ENCODE assay signal across 8 cellular contexts in the genomic region with DNA sequence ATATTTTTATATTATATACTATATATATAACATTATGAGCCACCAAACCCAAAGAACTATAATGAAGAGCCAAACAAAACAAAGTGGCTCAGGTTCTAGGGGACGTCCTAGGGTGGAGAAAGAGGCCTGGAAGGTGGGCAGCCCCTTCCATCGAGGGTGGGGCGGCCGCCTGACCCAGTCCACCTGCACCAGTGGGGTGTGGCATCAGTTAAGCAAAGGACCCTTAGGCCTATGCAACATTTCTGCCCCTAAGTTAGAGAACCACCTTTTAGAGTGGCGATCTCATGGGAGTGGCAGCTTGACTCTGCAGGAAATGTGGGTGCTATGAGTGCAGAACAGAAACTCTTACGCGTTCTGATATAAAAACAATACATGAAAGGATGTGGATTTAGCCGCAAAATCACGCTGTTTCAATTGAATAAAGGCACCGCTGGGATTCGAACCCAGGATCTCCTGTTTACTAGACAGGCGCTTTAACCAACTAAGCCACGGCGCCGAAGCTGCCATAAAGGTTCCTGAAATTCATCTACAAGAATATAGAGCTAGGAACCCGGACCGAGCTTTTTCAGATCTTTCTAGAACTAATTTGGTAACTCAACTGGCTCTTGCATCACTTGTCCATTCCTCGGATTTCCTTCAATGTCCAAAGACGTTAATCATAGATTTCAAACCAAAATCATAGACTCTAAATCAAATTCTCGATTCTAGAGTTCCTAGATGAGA. TPM values are rescaled to one million over a fixed set of nuclear protein-coding genes. Genes with fewer than 3 reads are reported as not detected.
A peak's percentile ranks its signal among the peaks of the same experiment; 100 is the strongest.
DNase-seq lines count a peak whose midpoint lies in the region; ATAC-seq and TF ChIP-seq lines count a peak whose summit lies in the region.

No MANE protein-coding gene starts in this region.

- DNase-seq in GF-D8 (lab: John Stamatoyannopoulos, UW) (peak; percentile 21), NCI-H460 (ENCODE audit: extremely low read depth, low read depth) (peak; percentile 88), epithelial cell of prostate (ENCODE audit: low read depth, low spot score) (no peak), neural crest cell (ENCODE audit: low read depth, low spot score) (peak; percentile 75), AML-193 (lab: John Stamatoyannopoulos, UW) (no peak)
- DNase-seq in activated CD8-positive, alpha-beta memory T cell treated with anti-CD3 and anti-CD28 coated beads, Interleukin-2, amount 50 U/mL, for 4 hours = peak; percentile 54

- peaks cover 45% of the 10 kb centered on the region for H3K4me1 Mint-ChIP-seq in neural crest cell

- H3K9me3 Mint-ChIP-seq in neural crest cell = peaks cover 5% of the 10 kb centered on the region

- peaks cover 32% of the 10 kb centered on the region for H3K36me3 Mint-ChIP-seq in neural crest cell (ENCODE audit: low read depth)

- peak overlapping the region; percentile 74 for H3K27ac ChIP-seq in epithelial cell of prostate
- peak overlapping the region; percentile 90 for H3K27ac ChIP-seq in temporal lobe (ENCODE audit: low read depth, low read length)

- no peak for TF ChIP-seq CTCF in neural crest cell (conservative IDR thresholded peaks at IDR 0.05)

- H3K27ac Mint-ChIP-seq in neural crest cell (ENCODE audit: unreplicated experiment) = peak overlapping the region; percentile 86

- peak overlapping the region; percentile 94 for H3K4me3 Mint-ChIP-seq in neural crest cell

- peaks cover 40% of the 10 kb centered on the region for H3K27me3 Mint-ChIP-seq in neural crest cell (ENCODE audit: low read depth)

- no peak for ATAC-seq in HG02763 (IDR thresholded peaks at IDR 0.05; ENCODE audit: unreplicated experiment)

RNA-seq across cellular contexts. Expression of a gene that starts 15.6 kb away (rescaled TPM):
- total RNA-seq in NCI-H460 (2014; rRNA removed; shearing (Covaris generic)) = 64.1 and 69.2 TPM in 2 replicates
- 173 and 244 TPM in 2 replicates for polyA plus RNA-seq in NCI-H460 (2014; cell fraction: nucleus; rRNA removed)
- 176 and 186 TPM in 2 replicates for total RNA-seq in neural crest cell
- 1.5 TPM for total RNA-seq in temporal lobe

RNA-seq across cellular contexts. Expression of a gene that starts 21.9 kb away (rescaled TPM):
- 14.2 and 16.2 TPM in 2 replicates for total RNA-seq in NCI-H460 (2014; rRNA removed; shearing (Covaris generic))
- 8.6 and 9.1 TPM in 2 replicates for polyA plus RNA-seq in NCI-H460 (2014; cell fraction: nucleus; rRNA removed)
- total RNA-seq in neural crest cell (39.7 and 44.8 TPM in 2 replicates), temporal lobe (11.8 TPM)

RNA-seq across cellular contexts. Expression of a gene that starts 23.1 kb away (rescaled TPM):
- 54.7 and 57.4 TPM in 2 replicates for total RNA-seq in NCI-H460 (2014; rRNA removed; shearing (Covaris generic))
- 212 and 217 TPM in 2 replicates for polyA plus RNA-seq in NCI-H460 (2014; cell fraction: nucleus; rRNA removed)
- total RNA-seq in neural crest cell (201 and 217 TPM in 2 replicates), temporal lobe (34.7 TPM)

RNA-seq across cellular contexts. Expression of a gene that starts 36.0 kb away (rescaled TPM):
- total RNA-seq in NCI-H460 (2014; rRNA removed; shearing (Covaris generic)) = 4.0 and 5.5 TPM in 2 replicates
- 5.7 and 9.9 TPM in 2 replicates for polyA plus RNA-seq in NCI-H460 (2014; cell fraction: nucleus; rRNA removed)
- total RNA-seq in neural crest cell (5.5 and 5.6 TPM in 2 replicates), temporal lobe (4.2 TPM)

RNA-seq across cellular contexts. Expression of a gene that starts 49.8 kb away (rescaled TPM):
- 26.6 and 27.9 TPM in 2 replicates for total RNA-seq in NCI-H460 (2014; rRNA removed; shearing (Covaris generic))
- 40.3 and 47.0 TPM in 2 replicates for polyA plus RNA-seq in NCI-H460 (2014; cell fraction: nucleus; rRNA removed)
- total RNA-seq in neural crest cell = 41.4 and 45.7 TPM in 2 replicates
- 11.6 TPM for total RNA-seq in temporal lobe

Comparison
In these comparisons a context has a peak if more than half of its experiments do, and no peak if none do; other contexts are left out.
1. DNase-seq: peak in GF-D8 (single experiment), NCI-H460 (single experiment), activated CD8-positive, alpha-beta memory T cell treated with anti-CD3 and anti-CD28 coated beads, Interleukin-2, amount 50 U/mL, for 4 hours (single experiment) and neural crest cell (single experiment); none in epithelial cell of prostate (single experiment) and AML-193 (0 of 2).
2. RNA of a gene that starts 15.6 kb away (total RNA-seq): 176 to 186 TPM in neural crest cell and 64.1 to 69.2 TPM in NCI-H460; 1.5 TPM in temporal lobe (single experiment); every median in the first group is over 10 times any median in the second.